In the genomic region with DNA sequence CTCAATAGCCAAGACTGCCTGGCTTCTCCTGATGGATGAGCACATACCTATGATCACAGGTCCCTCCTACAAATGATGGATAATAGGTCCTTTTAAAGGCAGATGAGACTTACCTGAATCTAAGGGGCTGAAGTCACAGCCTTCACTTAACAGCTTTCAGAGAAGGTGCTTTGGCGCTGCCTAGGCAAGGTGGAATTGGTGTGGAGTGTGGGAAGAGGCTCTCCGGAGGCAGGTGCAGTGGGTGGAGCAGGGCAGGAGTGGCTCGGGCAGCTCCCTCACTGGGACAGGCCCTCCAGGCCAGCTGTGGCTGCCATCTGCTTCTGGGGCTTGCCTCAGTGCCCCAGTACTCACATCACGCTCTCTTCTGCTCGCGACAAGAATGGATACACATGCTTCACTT, we compare ENCODE assay signal across 34 cellular contexts.
"Had no signal": no experiment of that assay in that cellular context is flagged by ENCODE, and none has a peak within 500 bp of the region (broad histone marks: within the 10 kb centered on the region; RNA-seq: fewer than 3 reads in every experiment).

No MANE protein-coding gene starts in this region.

- FAIRE-seq: TTC549 had no signal

- H3K36me3 Mint-ChIP-seq: activated CD4-positive, alpha-beta memory T cell treated with anti-CD3 and anti-CD28 coated beads for 36 hours; activated naive CD4-positive, alpha-beta T cell treated with anti-CD3 and anti-CD28 coated beads, Interleukin-2, amount 10 ng/mL, durations not matched to agents 7 days and 5 days had no signal

- H3K4me3 ChIP-seq: ascending aorta, breast epithelium had no signal

- H3K4me3 Mint-ChIP-seq: activated B cell treated with CpG ODN at 0.5 μM for 24 hours; activated CD4-positive, alpha-beta memory T cell treated with anti-CD3 and anti-CD28 coated beads for 36 hours; activated CD4-positive, alpha-beta T cell treated with anti-CD3 and anti-CD28 coated beads, Interleukin-2, amount 10 ng/mL, durations not matched to agents 24 days and 14 days; activated CD8-positive, alpha-beta T cell treated with anti-CD3 and anti-CD28 coated beads for 36 hours; activated naive CD4-positive, alpha-beta T cell treated with anti-CD3 and anti-CD28 coated beads, Interleukin-2, amount 10 ng/mL, durations not matched to agents 7 days and 5 days; activated naive CD4-positive, alpha-beta T cell treated with anti-CD3 and anti-CD28 coated beads, Interleukin-2, amount 50 U/mL, for 24 hours; activated naive CD8-positive, alpha-beta T cell; activated naive CD8-positive, alpha-beta T cell treated with anti-CD3 and anti-CD28 coated beads, Interleukin-2, amount 10 ng/mL, durations not matched to agents 7 days and 5 days; activated naive CD8-positive, alpha-beta T cell treated with anti-CD3 and anti-CD28 coated beads, Interleukin-2, amount 50 U/mL, for 24 hours; T-helper 1 cell treated with Interleukin-12 subunit alpha and Interleukin-12 subunit beta and Interleukin-4 antibody, amounts not matched to agents 30 μg/mL and 1 μg/mL, for 36 hours; T-helper 2 cell treated with Interferon-gamma antibody and Interleukin-4, amounts not matched to agents 5 μg/mL and 100 μg/mL, for 36 hours had no signal

- H3K27ac ChIP-seq: ascending aorta, brain microvascular endothelial cell, breast epithelium, VCaP had no signal

- H3K4me1 Mint-ChIP-seq: activated B cell treated with CpG ODN at 0.5 μM for 24 hours; activated CD4-positive, alpha-beta T cell treated with anti-CD3 and anti-CD28 coated beads, Interleukin-2, amount 10 ng/mL, durations not matched to agents 24 days and 14 days; activated naive CD4-positive, alpha-beta T cell treated with anti-CD3 and anti-CD28 coated beads, Interleukin-2, amount 10 ng/mL, durations not matched to agents 7 days and 5 days; activated naive CD4-positive, alpha-beta T cell treated with anti-CD3 and anti-CD28 coated beads, Interleukin-2, amount 50 U/mL, for 24 hours; activated naive CD8-positive, alpha-beta T cell treated with anti-CD3 and anti-CD28 coated beads, Interleukin-2, amount 10 ng/mL, durations not matched to agents 7 days and 5 days; activated naive CD8-positive, alpha-beta T cell treated with anti-CD3 and anti-CD28 coated beads, Interleukin-2, amount 50 U/mL, for 24 hours had no signal

- H3K9me3 ChIP-seq: ascending aorta, breast epithelium had no signal

- H3K27ac Mint-ChIP-seq: activated B cell treated with CpG ODN at 0.5 μM for 24 hours; activated CD4-positive, alpha-beta memory T cell treated with anti-CD3 and anti-CD28 coated beads for 36 hours; activated CD4-positive, alpha-beta T cell treated with anti-CD3 and anti-CD28 coated beads, Interleukin-2, amount 10 ng/mL, durations not matched to agents 24 days and 14 days; activated CD8-positive, alpha-beta T cell treated with anti-CD3 and anti-CD28 coated beads for 36 hours; activated naive CD4-positive, alpha-beta T cell treated with anti-CD3 and anti-CD28 coated beads, Interleukin-2, amount 10 ng/mL, durations not matched to agents 7 days and 5 days; activated naive CD4-positive, alpha-beta T cell treated with anti-CD3 and anti-CD28 coated beads, Interleukin-2, amount 50 U/mL, for 24 hours; activated naive CD8-positive, alpha-beta T cell; activated naive CD8-positive, alpha-beta T cell treated with anti-CD3 and anti-CD28 coated beads, Interleukin-2, amount 10 ng/mL, durations not matched to agents 7 days and 5 days; activated naive CD8-positive, alpha-beta T cell treated with anti-CD3 and anti-CD28 coated beads, Interleukin-2, amount 50 U/mL, for 24 hours; activated T-helper 2 cell treated with anti-CD3 and anti-CD28 coated beads, Interferon-gamma antibody, Interleukin-2, Interleukin-4, amounts not matched to agents 10 μg/mL and 5 μg/mL and 100 μg/mL, durations not matched to agents 14 hours and 24 hours and 36 hours; T-helper 1 cell treated with Interleukin-12 subunit alpha and Interleukin-12 subunit beta and Interleukin-4 antibody, amounts not matched to agents 30 μg/mL and 1 μg/mL, for 36 hours; T-helper 2 cell treated with Interferon-gamma antibody and Interleukin-4, amounts not matched to agents 5 μg/mL and 100 μg/mL, for 36 hours had no signal

- H3K36me3 ChIP-seq: ascending aorta, brain microvascular endothelial cell, breast epithelium had no signal

- H3K4me1 ChIP-seq: ascending aorta, breast epithelium had no signal

- DNase-seq: activated B cell treated with CpG ODN at 0.5 μM for 24 hours; activated CD4-positive, alpha-beta memory T cell treated with anti-CD3 and anti-CD28 coated beads for 36 hours; activated CD4-positive, alpha-beta T cell treated with anti-CD3 and anti-CD28 coated beads for 4 hours; activated CD4-positive, alpha-beta T cell treated with anti-CD3 and anti-CD28 coated beads, Interleukin-2, amount 10 ng/mL, durations not matched to agents 24 days and 14 days; activated CD4-positive, alpha-beta T cell treated with anti-CD3 and anti-CD28 coated beads, Interleukin-2, amount 50 U/mL, for 1 hour; activated CD4-positive, alpha-beta T cell treated with anti-CD3 and anti-CD28 coated beads, Interleukin-2, amount 50 U/mL, for 4 hours; activated CD4-positive, CD25-positive, alpha-beta regulatory T cell treated with anti-CD3 and anti-CD28 coated beads, Interleukin-2, amount 50 U/mL, for 72 hours; activated CD8-positive, alpha-beta memory T cell treated with anti-CD3 and anti-CD28 coated beads, Interleukin-2, amount 50 U/mL, for 4 hours; activated CD8-positive, alpha-beta T cell treated with anti-CD3 and anti-CD28 coated beads for 36 hours; activated effector memory CD4-positive, alpha-beta T cell treated with Interleukin-2 at 50 U/mL for 16 hours; activated gamma-delta T cell; activated naive CD4-positive, alpha-beta T cell treated with anti-CD3 and anti-CD28 coated beads, Interleukin-2, amount 10 ng/mL, durations not matched to agents 7 days and 5 days; activated naive CD4-positive, alpha-beta T cell treated with Interleukin-2 at 50 U/mL for 16 hours; activated naive CD8-positive, alpha-beta T cell treated with anti-CD3 and anti-CD28 coated beads, Interleukin-2, amount 10 ng/mL, durations not matched to agents 7 days and 5 days; activated naive CD8-positive, alpha-beta T cell treated with anti-CD3 and anti-CD28 coated beads, Interleukin-2, amount 50 U/mL, for 24 hours; activated T-cell treated with anti-CD3 and anti-CD28 coated beads for 4 hours; activated T-cell treated with anti-CD3 and anti-CD28 coated beads, Interleukin-2, amount 50 U/mL, for 1 hour; activated T-cell treated with anti-CD3 and anti-CD28 coated beads, Interleukin-2, amount 50 U/mL, for 48 hours; amygdala; anterior cingulate cortex; brain microvascular endothelial cell; central memory CD4-positive, alpha-beta T cell; T-helper 1 cell; T-helper 2 cell; T-helper 9 cell had no signal

- ATAC-seq: activated CD8-positive, alpha-beta T cell treated with anti-CD3 and anti-CD28 coated beads for 36 hours; activated naive CD8-positive, alpha-beta T cell treated with anti-CD3 and anti-CD28 coated beads, Interleukin-2, amount 50 U/mL, for 24 hours had no signal

- H3K9me3 Mint-ChIP-seq: activated B cell treated with CpG ODN at 0.5 μM for 24 hours; activated CD4-positive, alpha-beta memory T cell treated with anti-CD3 and anti-CD28 coated beads for 36 hours; activated CD4-positive, alpha-beta T cell treated with anti-CD3 and anti-CD28 coated beads, Interleukin-2, amount 10 ng/mL, durations not matched to agents 24 days and 14 days; activated CD8-positive, alpha-beta T cell treated with anti-CD3 and anti-CD28 coated beads for 36 hours; activated naive CD4-positive, alpha-beta T cell treated with anti-CD3 and anti-CD28 coated beads, Interleukin-2, amount 10 ng/mL, durations not matched to agents 7 days and 5 days; activated naive CD4-positive, alpha-beta T cell treated with anti-CD3 and anti-CD28 coated beads, Interleukin-2, amount 50 U/mL, for 24 hours; activated naive CD8-positive, alpha-beta T cell treated with anti-CD3 and anti-CD28 coated beads, Interleukin-2, amount 50 U/mL, for 24 hours; activated T-helper 2 cell treated with anti-CD3 and anti-CD28 coated beads, Interferon-gamma antibody, Interleukin-2, Interleukin-4, amounts not matched to agents 10 μg/mL and 5 μg/mL and 100 μg/mL, durations not matched to agents 14 hours and 24 hours and 36 hours; T-helper 1 cell treated with Interleukin-12 subunit alpha and Interleukin-12 subunit beta and Interleukin-4 antibody, amounts not matched to agents 30 μg/mL and 1 μg/mL, for 36 hours; T-helper 2 cell treated with Interferon-gamma antibody and Interleukin-4, amounts not matched to agents 5 μg/mL and 100 μg/mL, for 36 hours had no signal

- H3K27me3 ChIP-seq: ascending aorta, brain microvascular endothelial cell, breast epithelium had no signal

- H3K27me3 Mint-ChIP-seq: activated CD4-positive, alpha-beta memory T cell treated with anti-CD3 and anti-CD28 coated beads for 36 hours; activated CD4-positive, alpha-beta T cell treated with anti-CD3 and anti-CD28 coated beads, Interleukin-2, amount 10 ng/mL, durations not matched to agents 24 days and 14 days; activated CD8-positive, alpha-beta T cell treated with anti-CD3 and anti-CD28 coated beads for 36 hours; activated naive CD4-positive, alpha-beta T cell treated with anti-CD3 and anti-CD28 coated beads, Interleukin-2, amount 50 U/mL, for 24 hours; activated naive CD8-positive, alpha-beta T cell; activated naive CD8-positive, alpha-beta T cell treated with anti-CD3 and anti-CD28 coated beads, Interleukin-2, amount 10 ng/mL, durations not matched to agents 7 days and 5 days; activated naive CD8-positive, alpha-beta T cell treated with anti-CD3 and anti-CD28 coated beads, Interleukin-2, amount 50 U/mL, for 24 hours had no signal
